Comparison of ENCODE assay signal across 12 cellular contexts in genomic region chr1:21291964-21292363, GRCh38. TPM values are rescaled to one million over a fixed set of nuclear protein-coding genes. Genes with fewer than 3 reads are reported as not detected.
DNase-seq lines count a peak whose midpoint lies in the region; ATAC-seq and TF ChIP-seq lines count a peak whose summit lies in the region.
"Had no signal": no experiment of that assay in that cellular context is flagged by ENCODE, and none has a peak within 500 bp of the region (broad histone marks: within the 10 kb centered on the region; RNA-seq: fewer than 3 reads in every experiment).

No MANE protein-coding gene starts in this region.

- H3K4me1 Mint-ChIP-seq in activated CD4-positive, alpha-beta T cell treated with anti-CD3 and anti-CD28 coated beads, Interleukin-2, amount 10 ng/mL, durations not matched to agents 24 days and 14 days = peaks cover 66% of the 10 kb centered on the region
- peaks cover 40 to 58% (median 45%) of the 10 kb centered on the region in 3 donors for H3K4me1 Mint-ChIP-seq in IgD-negative memory B cell
- H3K4me1 Mint-ChIP-seq in activated naive CD8-positive, alpha-beta T cell treated with anti-CD3 and anti-CD28 coated beads, Interleukin-2, amount 50 U/mL, for 24 hours = peaks cover 83% of the 10 kb centered on the region

- no peak for TF ChIP-seq CTCF in right lobe of liver (IDR thresholded peaks at IDR 0.05)
- no peak for TF ChIP-seq CTCF in A673 (conservative IDR thresholded peaks at IDR 0.05; ENCODE audit: low read depth, low read length)

- ATAC-seq in activated naive CD8-positive, alpha-beta T cell treated with anti-CD3 and anti-CD28 coated beads, Interleukin-2, amount 50 U/mL, for 24 hours = no peak
- ATAC-seq in right lobe of liver = no peak
- ATAC-seq: SK-N-SH treated with all-trans-retinoic acid at 6 μM for 48 hours had no signal

- TF ChIP-seq POLR2A in right lobe of liver (IDR thresholded peaks at IDR 0.05) = no peak

- H3K9me3 ChIP-seq in right lobe of liver (no peaks in the 10 kb centered on the region), A673 (ENCODE audit: low read depth, low read length, poor library complexity, severe bottlenecking) (no peaks in the 10 kb centered on the region)
- H3K9me3 ChIP-seq: MG63 had no signal

- BruUV-seq in A673 (replicated peaks; lab: Mats Ljungman, UMichigan) = no TSS peak

- peaks cover 14% of the 10 kb centered on the region for H3K36me3 Mint-ChIP-seq in activated CD4-positive, alpha-beta T cell treated with anti-CD3 and anti-CD28 coated beads, Interleukin-2, amount 10 ng/mL, durations not matched to agents 24 days and 14 days (ENCODE audit: low read depth)
- H3K36me3 Mint-ChIP-seq in IgD-negative memory B cell = peaks cover 4% of the 10 kb centered on the region
- peaks cover 28% of the 10 kb centered on the region for H3K36me3 Mint-ChIP-seq in activated naive CD8-positive, alpha-beta T cell treated with anti-CD3 and anti-CD28 coated beads, Interleukin-2, amount 50 U/mL, for 24 hours (ENCODE audit: low read depth)

- peak overlapping the region; percentile 98 for H3K27ac Mint-ChIP-seq in activated CD4-positive, alpha-beta T cell treated with anti-CD3 and anti-CD28 coated beads, Interleukin-2, amount 10 ng/mL, durations not matched to agents 24 days and 14 days
- peak overlapping the region; percentile 95 to 99 (median 98) for H3K27ac Mint-ChIP-seq in IgD-negative memory B cell
- H3K27ac Mint-ChIP-seq in activated naive CD8-positive, alpha-beta T cell treated with anti-CD3 and anti-CD28 coated beads, Interleukin-2, amount 50 U/mL, for 24 hours = peak overlapping the region; percentile 99

- no peak overlapping the region for H3K4me3 ChIP-seq in skin epidermis
- H3K4me3 ChIP-seq in right lobe of liver = no peak overlapping the region
- H3K4me3 ChIP-seq in A673 (ENCODE audit: low read depth, low read length, poor library complexity, severe bottlenecking) = no peak overlapping the region
- H3K4me3 ChIP-seq: lung, MG63 had no signal

- H3K4me1 ChIP-seq in right lobe of liver (peaks cover 0 to 6% (median under 1%) of the 10 kb centered on the region in 4 donors), A673 (ENCODE audit: insufficient read depth, low read length, poor library complexity, severe bottlenecking) (peaks cover 11% of the 10 kb centered on the region)

- no peaks in the 10 kb centered on the region for H3K9me3 Mint-ChIP-seq in activated CD4-positive, alpha-beta T cell treated with anti-CD3 and anti-CD28 coated beads, Interleukin-2, amount 10 ng/mL, durations not matched to agents 24 days and 14 days
- H3K9me3 Mint-ChIP-seq in IgD-negative memory B cell = no peaks in the 10 kb centered on the region
- no peaks in the 10 kb centered on the region for H3K9me3 Mint-ChIP-seq in activated naive CD8-positive, alpha-beta T cell treated with anti-CD3 and anti-CD28 coated beads, Interleukin-2, amount 50 U/mL, for 24 hours

- peak overlapping the region; percentile 88 for H3K4me3 Mint-ChIP-seq in activated CD4-positive, alpha-beta T cell treated with anti-CD3 and anti-CD28 coated beads, Interleukin-2, amount 10 ng/mL, durations not matched to agents 24 days and 14 days
- peak overlapping the region; percentile 83 to 97 (median 86) for H3K4me3 Mint-ChIP-seq in IgD-negative memory B cell
- H3K4me3 Mint-ChIP-seq in activated naive CD8-positive, alpha-beta T cell treated with anti-CD3 and anti-CD28 coated beads, Interleukin-2, amount 50 U/mL, for 24 hours = peak overlapping the region; percentile 77

- no peaks in the 10 kb centered on the region for H3K27me3 Mint-ChIP-seq in activated CD4-positive, alpha-beta T cell treated with anti-CD3 and anti-CD28 coated beads, Interleukin-2, amount 10 ng/mL, durations not matched to agents 24 days and 14 days
- H3K27me3 Mint-ChIP-seq in IgD-negative memory B cell = no peaks in the 10 kb centered on the region
- H3K27me3 Mint-ChIP-seq in activated naive CD8-positive, alpha-beta T cell treated with anti-CD3 and anti-CD28 coated beads, Interleukin-2, amount 50 U/mL, for 24 hours = no peaks in the 10 kb centered on the region

- H3K27ac ChIP-seq in skin epidermis (peak overlapping the region in 13 of 21 experiments; percentile 59 to 95 (median 85)), right lobe of liver (no peak overlapping the region), A673 (ENCODE audit: low read depth, low read length, poor library complexity, severe bottlenecking) (no peak overlapping the region)

- WGBS in right lobe of liver (ENCODE audit: insufficient coverage, low coverage, low lambda C conversion rate, missing lambda C conversion rate) = 86% methylated on average over 6 of the region's 7 CpGs

- in situ Hi-C loops in KBM-7 (cut with MboI; ENCODE audit: low pct_unique_long_range_greater_than_20kb, low sequenced_read_pairs) = no loop called here

- no peaks in the 10 kb centered on the region for H3K27me3 ChIP-seq in right lobe of liver
- no peaks in the 10 kb centered on the region for H3K27me3 ChIP-seq in A673 (replicated peaks; ENCODE audit: insufficient read depth, low read depth, low read length, poor library complexity)
- H3K27me3 ChIP-seq: MG63 had no signal

- no peak for DNase-seq in activated CD4-positive, alpha-beta T cell treated with anti-CD3 and anti-CD28 coated beads, Interleukin-2, amount 10 ng/mL, durations not matched to agents 24 days and 14 days
- no peak for DNase-seq in activated CD4-positive, alpha-beta T cell treated with anti-CD3 and anti-CD28 coated beads for 4 hours
- no peak for DNase-seq in activated naive CD8-positive, alpha-beta T cell treated with anti-CD3 and anti-CD28 coated beads, Interleukin-2, amount 50 U/mL, for 24 hours
- DNase-seq in right lobe of liver (no peak), KBM-7 (no peak), A673 (ENCODE audit: low spot score) (no peak)
- DNase-seq: MG63, nucleus accumbens had no signal

- intact Hi-C loops in activated CD4-positive, alpha-beta T cell treated with anti-CD3 and anti-CD28 coated beads, Interleukin-2, amount 10 ng/mL, durations not matched to agents 24 days and 14 days (cut with micrococcal nuclease) = loop anchor here (2.0 to 10.0 kb wide), 5 partner anchors 33 to 733 kb away; partner anchors contain the start of genes HP1BP3, SH2D5 and USP48
- intact Hi-C loops in right lobe of liver (cut with DNase I) (no loop called here), A673 (cut with micrococcal nuclease; ENCODE audit: unreplicated experiment) (no loop called here)

- no peaks in the 10 kb centered on the region for H3K36me3 ChIP-seq in right lobe of liver
- no peaks in the 10 kb centered on the region for H3K36me3 ChIP-seq in A673 (ENCODE audit: insufficient read depth, low read length, poor library complexity, severe bottlenecking)
- H3K36me3 ChIP-seq: MG63 had no signal

- POLR2A ChIA-PET in A673 (lab: Charles Lee; ENCODE audit: low non-redundant PET) = no interaction called here

- CTCF ChIA-PET in A673 (lab: Charles Lee) = no interaction called here

RNA-seq across cellular contexts. Expression of gene ECE1, which starts 1.7 kb away (rescaled TPM):
- 133 and 134 TPM in 2 replicates for total RNA-seq in activated CD4-positive, alpha-beta T cell treated with anti-CD3 and anti-CD28 coated beads, Interleukin-2, amount 10 ng/mL, durations not matched to agents 24 days and 14 days
- polyA plus RNA-seq in IgD-negative memory B cell = 58.6 TPM
- total RNA-seq in right lobe of liver (10 to 100 TPM; 39.7 to 61.3 (median 43.8) TPM), A673 (2021) (31.5 and 37.7 TPM in 2 replicates)

Comparison
In these comparisons a context has a peak if more than half of its experiments do, and no peak if none do; other contexts are left out.
1. H3K27ac ChIP-seq: peak in skin epidermis (13 of 21); none in right lobe of liver (0 of 3) and A673 (single experiment).
2. Peak in every context shown above with its lines, with median percentiles within 50 percentile points of each other: H3K27ac Mint-ChIP-seq and H3K4me3 Mint-ChIP-seq.